In genomic region chr1:184691719-184692324, GRCh38 we compare ENCODE assay signal across 9 cellular contexts.
DNase-seq lines count a peak whose midpoint lies in the region; ATAC-seq and TF ChIP-seq lines count a peak whose summit lies in the region.
"Had no signal": no experiment of that assay in that cellular context is flagged by ENCODE, and none has a peak within 500 bp of the region (broad histone marks: within the 10 kb centered on the region; RNA-seq: fewer than 3 reads in every experiment).

No MANE protein-coding gene starts in this region.

- no peak overlapping the region for H3K4me3 Mint-ChIP-seq in MCF 10A (ENCODE audit: unreplicated experiment)
- H3K4me3 Mint-ChIP-seq in activated naive CD8-positive, alpha-beta T cell treated with anti-CD3 and anti-CD28 coated beads, Interleukin-2, amount 50 U/mL, for 24 hours = no peak overlapping the region
- H3K4me3 Mint-ChIP-seq: CD4-positive, CD25-positive, alpha-beta regulatory T cell had no signal

- BruUV-seq in MCF 10A (replicated peaks; lab: Mats Ljungman, UMichigan) = no TSS peak

- POLR2A ChIA-PET in MCF 10A (lab: Yijun Ruan, JAX) = interaction anchor here (0.6 to 2.1 kb wide), 20 partner anchors 8 to 771 kb away, joined by 3 to 11 read pairs (median 4); partner anchors contain the start of genes C1orf21 and TSEN15

- no peak overlapping the region for H3K27ac Mint-ChIP-seq in MCF 10A (ENCODE audit: low read depth, unreplicated experiment)
- no peak overlapping the region for H3K27ac Mint-ChIP-seq in activated naive CD4-positive, alpha-beta T cell treated with anti-CD3 and anti-CD28 coated beads, Interleukin-2, amount 50 U/mL, for 72 hours
- no peak overlapping the region for H3K27ac Mint-ChIP-seq in activated naive CD8-positive, alpha-beta T cell treated with anti-CD3 and anti-CD28 coated beads, Interleukin-2, amount 50 U/mL, for 24 hours
- H3K27ac Mint-ChIP-seq: CD4-positive, CD25-positive, alpha-beta regulatory T cell had no signal

- CTCF ChIA-PET in MCF 10A (lab: Yijun Ruan, JAX) = interaction anchor here (0.5 to 3.8 kb wide), 87 partner anchors 9 to 1052 kb away, joined by 3 to 36 read pairs (median 4); partner anchors contain the start of genes C1orf21 and TSEN15

- DNase-seq in NCI-H510A treated with DMSO at 0.1 percent for 48 hours (lab: John Stamatoyannopoulos, UW) = peak; percentile 17
- DNase-seq in NCI-H510A (lab: John Stamatoyannopoulos, UW) = no peak
- DNase-seq in NCI-H2081 (lab: John Stamatoyannopoulos, UW) = peak; percentile 73 to 76
- DNase-seq in MCF 10A (ENCODE audit: unreplicated experiment) = peak; percentile 72
- no peak for DNase-seq in left lung
- DNase-seq in activated naive CD4-positive, alpha-beta T cell treated with anti-CD3 and anti-CD28 coated beads, Interleukin-2, amount 50 U/mL, for 72 hours (ENCODE audit: low spot score in 2 of 2) = no peak
- no peak for DNase-seq in activated naive CD8-positive, alpha-beta T cell treated with anti-CD3 and anti-CD28 coated beads, Interleukin-2, amount 50 U/mL, for 24 hours

- H3K27me3 Mint-ChIP-seq in MCF 10A (ENCODE audit: insufficient read depth, unreplicated experiment) = no peaks in the 10 kb centered on the region
- H3K27me3 Mint-ChIP-seq in activated naive CD8-positive, alpha-beta T cell treated with anti-CD3 and anti-CD28 coated beads, Interleukin-2, amount 50 U/mL, for 24 hours = no peaks in the 10 kb centered on the region
- H3K27me3 Mint-ChIP-seq: CD4-positive, CD25-positive, alpha-beta regulatory T cell had no signal

- H3K4me1 Mint-ChIP-seq in MCF 10A (ENCODE audit: insufficient read depth, unreplicated experiment) = no peaks in the 10 kb centered on the region
- H3K4me1 Mint-ChIP-seq in activated naive CD8-positive, alpha-beta T cell treated with anti-CD3 and anti-CD28 coated beads, Interleukin-2, amount 50 U/mL, for 24 hours = peaks cover 5% of the 10 kb centered on the region

- no peaks in the 10 kb centered on the region for H3K4me1 ChIP-seq in left lung

- H3K9me3 ChIP-seq in left lung = no peaks in the 10 kb centered on the region

- no peak overlapping the region for H3K4me3 ChIP-seq in left lung

- peaks cover 0 to 42% of the 10 kb centered on the region in 2 donors for H3K36me3 ChIP-seq in left lung

- intact Hi-C loops in MCF 10A (cut with micrococcal nuclease) (loop anchor here (1.0 to 5.0 kb wide), 2 partner anchors 135 to 617 kb away; no protein-coding TSS in a partner anchor), left lung (cut with DNase I) (no loop called here)

- no peak overlapping the region for H3K27ac ChIP-seq in left lung

- H3K9me3 Mint-ChIP-seq in MCF 10A (ENCODE audit: unreplicated experiment) = no peaks in the 10 kb centered on the region
- no peaks in the 10 kb centered on the region for H3K9me3 Mint-ChIP-seq in activated naive CD4-positive, alpha-beta T cell treated with anti-CD3 and anti-CD28 coated beads, Interleukin-2, amount 50 U/mL, for 72 hours
- no peaks in the 10 kb centered on the region for H3K9me3 Mint-ChIP-seq in activated naive CD8-positive, alpha-beta T cell treated with anti-CD3 and anti-CD28 coated beads, Interleukin-2, amount 50 U/mL, for 24 hours

- peak; percentile 78 for ATAC-seq in left lung
- no peak for ATAC-seq in activated naive CD4-positive, alpha-beta T cell treated with anti-CD3 and anti-CD28 coated beads, Interleukin-2, amount 50 U/mL, for 72 hours
- no peak for ATAC-seq in GM21381 (IDR thresholded peaks at IDR 0.05; ENCODE audit: unreplicated experiment)
- no peak for ATAC-seq in activated naive CD8-positive, alpha-beta T cell treated with anti-CD3 and anti-CD28 coated beads, Interleukin-2, amount 50 U/mL, for 24 hours

- H3K36me3 Mint-ChIP-seq in MCF 10A (ENCODE audit: insufficient read depth, unreplicated experiment) = peaks cover 38% of the 10 kb centered on the region
- peaks cover 6 to 12% of the 10 kb centered on the region in 2 donors for H3K36me3 Mint-ChIP-seq in activated naive CD4-positive, alpha-beta T cell treated with anti-CD3 and anti-CD28 coated beads, Interleukin-2, amount 50 U/mL, for 72 hours
- H3K36me3 Mint-ChIP-seq in activated naive CD8-positive, alpha-beta T cell treated with anti-CD3 and anti-CD28 coated beads, Interleukin-2, amount 50 U/mL, for 24 hours (ENCODE audit: low read depth) = peaks cover 15% of the 10 kb centered on the region

- no peaks in the 10 kb centered on the region for H3K27me3 ChIP-seq in left lung

- TF ChIP-seq CTCF in MCF 10A (IDR thresholded peaks at IDR 0.05; ENCODE audit: unreplicated experiment) (peak; percentile 80), left lung (IDR thresholded peaks at IDR 0.05) (peak; percentile 48 to 77)

Comparison
In these comparisons a context has a peak if more than half of its experiments do, and no peak if none do; other contexts are left out.
1. DNase-seq: peak in NCI-H510A treated with DMSO at 0.1 percent for 48 hours (single experiment), NCI-H2081 (2 of 2) and MCF 10A (single experiment); none in NCI-H510A (single experiment), left lung (0 of 2), activated naive CD4-positive, alpha-beta T cell treated with anti-CD3 and anti-CD28 coated beads, Interleukin-2, amount 50 U/mL, for 72 hours (0 of 2) and activated naive CD8-positive, alpha-beta T cell treated with anti-CD3 and anti-CD28 coated beads, Interleukin-2, amount 50 U/mL, for 24 hours (single experiment).